ENCODE assay signal across 1 cellular context in genomic region chr10:57706576-57707299, GRCh38.
TF ChIP-seq lines count a peak whose summit lies in the region.

No MANE protein-coding gene starts in this region.

TF ChIP-seq in A549, 52 proteins besides CTCF, POLR2A, EP300 and RAD21 (continued from another document):
- TF ChIP-seq ELK1 (IDR thresholded peaks at IDR 0.05; ENCODE audit: low read depth, low read length) (no peak), POLR2AphosphoS2 (conservative IDR thresholded peaks at IDR 0.05; ENCODE audit: low read length) (no peak), EHMT2 (IDR thresholded peaks at IDR 0.05; ENCODE audit: low read depth) (no peak), SMC3 (IDR thresholded peaks at IDR 0.05) (no peak), NFE2L2 (conservative IDR thresholded peaks at IDR 0.05; ENCODE audit: low read length) (no peak), JUNB (IDR thresholded peaks at IDR 0.05) (no peak), BCL3 (IDR thresholded peaks at IDR 0.05) (no peak), GATA3 (IDR thresholded peaks at IDR 0.05; ENCODE audit: borderline replicate concordance) (no peak), NR3C1 (IDR thresholded peaks at IDR 0.05) (no peak), ATOH8 (CRISPR knock-in tag; IDR thresholded peaks at IDR 0.05; ENCODE audit: low read depth) (no peak), HES2 (IDR thresholded peaks at IDR 0.05) (no peak), RNF2 (IDR thresholded peaks at IDR 0.05; ENCODE audit: borderline replicate concordance, low read depth) (no peak), MAZ (IDR thresholded peaks at IDR 0.05; ENCODE audit: borderline replicate concordance, low read depth, low read length) (no peak), BHLHE40 (IDR thresholded peaks at IDR 0.05; ENCODE audit: low read depth, low read length) (no peak), ESRRA (IDR thresholded peaks at IDR 0.05; ENCODE audit: borderline replicate concordance, low read length) (no peak)
